Comparison of ENCODE assay signal across 8 cellular contexts in the genomic region with DNA sequence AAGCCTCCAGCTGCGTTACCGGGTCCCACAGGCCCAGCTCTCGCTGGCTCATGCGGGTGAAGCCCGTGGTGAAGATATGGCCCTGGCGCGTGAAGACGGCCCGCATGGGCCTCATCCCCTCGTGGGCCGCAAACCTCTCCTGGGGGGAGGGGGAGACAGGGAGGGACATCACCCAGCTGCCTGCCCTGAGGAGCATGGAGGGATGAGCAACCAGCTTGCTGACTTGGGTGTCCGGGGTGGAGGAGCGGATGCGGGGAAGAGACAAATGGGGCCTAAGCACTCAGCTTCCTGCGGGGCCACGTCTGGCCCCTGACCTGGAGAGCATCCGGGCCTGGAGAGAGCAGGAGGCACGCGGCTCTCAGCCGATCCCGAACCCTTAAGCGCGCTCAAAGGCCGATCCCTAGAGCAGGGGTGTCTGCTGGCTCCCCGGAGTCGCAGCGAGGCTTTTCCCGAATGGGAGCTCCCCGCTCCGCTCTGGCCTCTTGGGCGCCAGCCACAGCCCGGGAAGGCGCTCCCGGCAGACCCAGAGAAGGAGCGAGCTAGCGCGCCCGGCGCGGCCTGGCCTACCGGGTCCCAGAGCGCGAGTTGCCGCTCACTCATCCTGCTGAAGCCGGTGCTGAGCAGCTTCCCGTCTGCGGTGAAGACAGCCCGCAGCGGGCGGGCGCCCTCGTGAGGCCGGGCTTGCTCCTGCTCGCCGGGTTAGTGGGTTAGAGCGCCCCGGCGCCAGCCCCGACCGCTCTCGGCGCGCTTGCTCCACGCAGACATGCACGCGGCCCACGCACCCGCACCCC. TPM values are rescaled to one million over a fixed set of nuclear protein-coding genes. Genes with fewer than 3 reads are reported as not detected.
DNase-seq lines count a peak whose midpoint lies in the region; ATAC-seq and TF ChIP-seq lines count a peak whose summit lies in the region.

No MANE protein-coding gene starts in this region.

- in situ Hi-C loops in KBM-7 (cut with MboI; ENCODE audit: low pct_unique_long_range_greater_than_20kb, low sequenced_read_pairs): loop anchor here (25.0 kb wide), 1 partner anchor 470 kb away; no protein-coding TSS in a partner anchor

- WGBS in right cardiac atrium: 15% methylated on average over 68 of the region's 68 CpGs

- no peaks in the 10 kb centered on the region for H3K9me3 ChIP-seq in T-helper 17 cell (ENCODE audit: control insufficient read depth, low read length, poor library complexity, severe bottlenecking)
- no peaks in the 10 kb centered on the region for H3K9me3 ChIP-seq in right cardiac atrium (ENCODE audit: control insufficient read depth, low read length)

- H3K4me1 Mint-ChIP-seq in T-helper 17 cell: peaks cover 31% of the 10 kb centered on the region

- H3K27ac ChIP-seq in angular gyrus (ENCODE audit: low read depth, low read length) (peak overlapping the region; percentile 45), right cardiac atrium (ENCODE audit: low read length) (no peak overlapping the region)

- no peaks in the 10 kb centered on the region for H3K27me3 Mint-ChIP-seq in T-helper 17 cell

- no peak overlapping the region for H3K27ac Mint-ChIP-seq in T-helper 17 cell

- H3K4me3 ChIP-seq in GM12865 (ENCODE audit: low read depth, low read length) (peak overlapping the region; percentile 51), right cardiac atrium (ENCODE audit: low read length) (peak overlapping the region; percentile 3), retinal pigment epithelial cell (ENCODE audit: low read length) (peak overlapping the region; percentile 27)

- no peaks in the 10 kb centered on the region for H3K27me3 ChIP-seq in right cardiac atrium (ENCODE audit: control insufficient read depth, insufficient read depth)

- H3K4me1 ChIP-seq in right cardiac atrium (ENCODE audit: control insufficient read depth, insufficient read depth, low read length): peaks cover 10% of the 10 kb centered on the region

- H3K4me3 Mint-ChIP-seq in T-helper 17 cell: peak overlapping the region; percentile 94

- peak; percentile 90 for DNase-seq in GM12865 (ENCODE audit: low read depth)
- peak; percentile 89 for DNase-seq in KBM-7
- DNase-seq in T-helper 17 cell: peak; percentile 82 to 86 (median 82)
- peak; percentile 72 to 92 (median 91) for DNase-seq in right cardiac atrium
- no peak for DNase-seq in retinal pigment epithelial cell (ENCODE audit: low read depth)
- no peak for DNase-seq in NCI-H2227 (lab: John Stamatoyannopoulos, UW; ENCODE audit: unreplicated experiment)
- no peak for DNase-seq in SK-N-DZ (ENCODE audit: low spot score)

- intact Hi-C loops in right cardiac atrium (cut with DNase I): no loop called here

- H3K36me3 Mint-ChIP-seq in T-helper 17 cell (ENCODE audit: low read depth): no peaks in the 10 kb centered on the region

- ATAC-seq in T-helper 17 cell: peak; percentile 57
- ATAC-seq in right cardiac atrium: peak; percentile 2 to 3

- TF ChIP-seq CTCF in GM12865 (IDR thresholded peaks at IDR 0.05; ENCODE audit: insufficient read depth, low read depth, low read length, missing control alignments): peak; percentile 83
- TF ChIP-seq CTCF in retinal pigment epithelial cell (conservative IDR thresholded peaks at IDR 0.05; ENCODE audit: low read depth, low read length): peak; percentile 72

RNA-seq across cellular contexts. Expression of gene CORO6, which starts 5.0 kb away (rescaled TPM):
- 1 to 10 TPM; 1.7 to 2.6 TPM for total RNA-seq in T-helper 17 cell
- total RNA-seq in right cardiac atrium: 100 to 1,000 TPM in 3 of 4 donors, 10 to 100 TPM in 1; 93.5 to 148 (median 113) TPM
- polyA plus RNA-seq in right cardiac atrium: 98.5 TPM
- 7.0 and 10.3 TPM in 2 replicates for polyA plus RNA-seq in SK-N-DZ (2014; cell fraction: cytosol; rRNA removed)
- polyA plus RNA-seq in SK-N-DZ (2014; cell fraction: nucleus; rRNA removed): 186 and 308 TPM in 2 replicates

RNA-seq across cellular contexts. Expression of gene ANKRD13B, which starts 24.7 kb away (rescaled TPM):
- total RNA-seq in T-helper 17 cell: 1 to 10 TPM; 5.9 to 7.9 TPM
- 10 to 100 TPM in 1 of 4 donors, 1 to 10 TPM in 3; 5.4 to 11.0 (median 7.4) TPM for total RNA-seq in right cardiac atrium
- 5.0 TPM for polyA plus RNA-seq in right cardiac atrium
- polyA plus RNA-seq in SK-N-DZ (2014; cell fraction: cytosol; rRNA removed): 116 and 120 TPM in 2 replicates
- polyA plus RNA-seq in SK-N-DZ (2014; cell fraction: nucleus; rRNA removed): 565 and 650 TPM in 2 replicates

RNA-seq across cellular contexts. Expression of gene GIT1, which starts 28.2 kb away (rescaled TPM):
- total RNA-seq in T-helper 17 cell (10 to 100 TPM; 45.4 to 48.3 TPM), right cardiac atrium (10 to 100 TPM; 31.4 to 37.8 (median 34.8) TPM)
- 25.5 TPM for polyA plus RNA-seq in right cardiac atrium
- polyA plus RNA-seq in SK-N-DZ (2014; cell fraction: cytosol; rRNA removed): 61.7 and 67.9 TPM in 2 replicates
- polyA plus RNA-seq in SK-N-DZ (2014; cell fraction: nucleus; rRNA removed): 87.2 and 119 TPM in 2 replicates

RNA-seq across cellular contexts. Expression of gene TP53I13, which starts 49.2 kb away (rescaled TPM):
- 10 to 100 TPM; 92.2 to 98.6 TPM for total RNA-seq in T-helper 17 cell
- 10 to 100 TPM; 30.6 to 45.3 (median 38.3) TPM for total RNA-seq in right cardiac atrium
- 53.0 TPM for polyA plus RNA-seq in right cardiac atrium
- 111 and 124 TPM in 2 replicates for polyA plus RNA-seq in SK-N-DZ (2014; cell fraction: cytosol; rRNA removed)
- 452 and 459 TPM in 2 replicates for polyA plus RNA-seq in SK-N-DZ (2014; cell fraction: nucleus; rRNA removed)

RNA-seq across cellular contexts. Expression of gene ABHD15, which starts 50.8 kb away (rescaled TPM):
- total RNA-seq in T-helper 17 cell (10 to 100 TPM; 14.2 to 15.6 TPM), right cardiac atrium (1 to 10 TPM; 6.6 to 7.5 (median 7.3) TPM)
- 5.2 TPM for polyA plus RNA-seq in right cardiac atrium
- 8.3 and 9.6 TPM in 2 replicates for polyA plus RNA-seq in SK-N-DZ (2014; cell fraction: cytosol; rRNA removed)
- 3.5 and 6.9 TPM in 2 replicates for polyA plus RNA-seq in SK-N-DZ (2014; cell fraction: nucleus; rRNA removed)

Comparison
In these comparisons a context has a peak if more than half of its experiments do, and no peak if none do; other contexts are left out.
1. DNase-seq: peak in GM12865 (single experiment), KBM-7 (single experiment), T-helper 17 cell (3 of 3) and right cardiac atrium (3 of 3); none in retinal pigment epithelial cell (single experiment), NCI-H2227 (single experiment) and SK-N-DZ (single experiment).
2. RNA of gene CORO6, which starts 5.0 kb away (total RNA-seq): 93.5 to 148 TPM in right cardiac atrium; 1.7 to 2.6 TPM in T-helper 17 cell; every median in the first group is over 10 times any median in the second.
3. Peak in every context shown above with its lines, with median percentiles within 50 percentile points of each other: H3K4me3 ChIP-seq.